In the genomic region with DNA sequence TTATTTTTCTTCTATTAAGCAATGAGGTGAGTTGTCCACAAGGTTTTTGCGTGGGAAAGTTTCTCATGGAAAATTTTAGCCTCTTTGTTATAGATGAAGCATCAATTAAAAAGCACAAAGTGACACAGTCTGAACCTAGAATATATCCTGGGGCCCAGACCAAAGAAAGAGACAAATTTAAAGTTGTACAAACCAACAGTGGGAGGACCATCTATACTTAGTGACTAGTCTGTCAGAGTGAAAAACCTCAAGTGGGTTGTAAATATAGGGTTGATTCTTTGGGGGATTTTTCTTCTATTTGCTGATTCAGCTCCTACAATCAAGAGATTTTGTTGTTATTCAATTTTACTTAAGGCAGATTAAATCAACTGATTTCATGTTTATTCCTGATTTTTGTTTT, we compare ENCODE assay signal across 23 cellular contexts.
"Had no signal": no experiment of that assay in that cellular context is flagged by ENCODE, and none has a peak within 500 bp of the region (broad histone marks: within the 10 kb centered on the region; RNA-seq: fewer than 3 reads in every experiment).

No MANE protein-coding gene starts in this region.

- H3K36me3 Mint-ChIP-seq: activated CD4-positive, alpha-beta memory T cell treated with anti-CD3 and anti-CD28 coated beads for 36 hours; activated naive CD4-positive, alpha-beta T cell treated with anti-CD3 and anti-CD28 coated beads, Interleukin-2, amount 50 U/mL, for 24 hours had no signal

- H3K27me3 Mint-ChIP-seq: activated CD4-positive, alpha-beta memory T cell treated with anti-CD3 and anti-CD28 coated beads for 36 hours; activated CD4-positive, alpha-beta T cell treated with anti-CD3 and anti-CD28 coated beads, Interleukin-2, amount 10 ng/mL, durations not matched to agents 24 days and 14 days had no signal

- ATAC-seq: activated naive CD8-positive, alpha-beta T cell treated with anti-CD3 and anti-CD28 coated beads, Interleukin-2, amount 50 U/mL, for 24 hours; activated T-cell treated with anti-CD3 and anti-CD28 coated beads, Interleukin-2, amount 50 U/mL, for 4 hours; gastroesophageal sphincter; left colon; right cardiac atrium; upper lobe of right lung had no signal

- H3K4me1 ChIP-seq: gastroesophageal sphincter, spleen, suprapubic skin, tibial artery, upper lobe of right lung had no signal

- H3K27me3 ChIP-seq: gastroesophageal sphincter, spleen, suprapubic skin, tibial artery, upper lobe of right lung had no signal

- H3K4me3 Mint-ChIP-seq: activated CD4-positive, alpha-beta memory T cell treated with anti-CD3 and anti-CD28 coated beads for 36 hours; activated CD4-positive, alpha-beta T cell treated with anti-CD3 and anti-CD28 coated beads, Interleukin-2, amount 10 ng/mL, durations not matched to agents 24 days and 14 days; activated naive CD4-positive, alpha-beta T cell treated with anti-CD3 and anti-CD28 coated beads, Interleukin-2, amount 50 U/mL, for 24 hours; activated naive CD8-positive, alpha-beta T cell treated with anti-CD3 and anti-CD28 coated beads, Interleukin-2, amount 50 U/mL, for 24 hours; activated T-cell treated with anti-CD3 and anti-CD28 coated beads, Interleukin-2, amount 50 U/mL, for 4 hours; nephron had no signal

- H3K4me1 Mint-ChIP-seq: activated CD4-positive, alpha-beta T cell treated with anti-CD3 and anti-CD28 coated beads, Interleukin-2, amount 10 ng/mL, durations not matched to agents 24 days and 14 days; activated naive CD4-positive, alpha-beta T cell treated with anti-CD3 and anti-CD28 coated beads, Interleukin-2, amount 50 U/mL, for 24 hours; activated naive CD8-positive, alpha-beta T cell treated with anti-CD3 and anti-CD28 coated beads, Interleukin-2, amount 50 U/mL, for 24 hours; nephron had no signal

- H3K27ac Mint-ChIP-seq: activated CD4-positive, alpha-beta memory T cell treated with anti-CD3 and anti-CD28 coated beads for 36 hours; activated CD4-positive, alpha-beta T cell treated with anti-CD3 and anti-CD28 coated beads, Interleukin-2, amount 10 ng/mL, durations not matched to agents 24 days and 14 days; activated naive CD4-positive, alpha-beta T cell treated with anti-CD3 and anti-CD28 coated beads, Interleukin-2, amount 50 U/mL, for 24 hours; activated naive CD8-positive, alpha-beta T cell treated with anti-CD3 and anti-CD28 coated beads, Interleukin-2, amount 50 U/mL, for 24 hours; activated T-helper 2 cell treated with anti-CD3 and anti-CD28 coated beads, Interferon-gamma antibody, Interleukin-2, Interleukin-4, amounts not matched to agents 10 μg/mL and 5 μg/mL and 100 μg/mL, durations not matched to agents 14 hours and 24 hours and 36 hours; nephron had no signal

- DNase-seq: activated CD4-positive, alpha-beta memory T cell treated with anti-CD3 and anti-CD28 coated beads for 36 hours; activated CD4-positive, alpha-beta T cell treated with anti-CD3 and anti-CD28 coated beads, Interleukin-2, amount 10 ng/mL, durations not matched to agents 24 days and 14 days; activated CD4-positive, CD25-positive, alpha-beta regulatory T cell treated with anti-CD3 and anti-CD28 coated beads, Interleukin-2, amount 50 U/mL, for 72 hours; activated CD8-positive, alpha-beta memory T cell treated with anti-CD3 and anti-CD28 coated beads, Interleukin-2, amount 50 U/mL, for 48 hours; activated naive CD8-positive, alpha-beta T cell treated with anti-CD3 and anti-CD28 coated beads, Interleukin-2, amount 50 U/mL, for 24 hours; activated T-cell treated with anti-CD3 and anti-CD28 coated beads, Interleukin-2, amount 50 U/mL, for 4 hours; amygdala; caudate nucleus; head of caudate nucleus; hippocampal formation; left colon; mammary epithelial cell; posterior cingulate gyrus; right cardiac atrium; spleen; stimulated activated naive CD4-positive, alpha-beta T cell; tibial artery; upper lobe of right lung had no signal

- H3K9me3 ChIP-seq: gastroesophageal sphincter, spleen, suprapubic skin, tibial artery, upper lobe of right lung had no signal

- H3K4me3 ChIP-seq: gastroesophageal sphincter, spleen, suprapubic skin, tibial artery, upper lobe of right lung had no signal

- H3K27ac ChIP-seq: gastroesophageal sphincter, spleen, suprapubic skin, tibial artery, upper lobe of right lung had no signal

- H3K9me3 Mint-ChIP-seq: activated CD4-positive, alpha-beta memory T cell treated with anti-CD3 and anti-CD28 coated beads for 36 hours; activated CD4-positive, alpha-beta T cell treated with anti-CD3 and anti-CD28 coated beads, Interleukin-2, amount 10 ng/mL, durations not matched to agents 24 days and 14 days; activated naive CD4-positive, alpha-beta T cell treated with anti-CD3 and anti-CD28 coated beads, Interleukin-2, amount 50 U/mL, for 24 hours; activated naive CD8-positive, alpha-beta T cell treated with anti-CD3 and anti-CD28 coated beads, Interleukin-2, amount 50 U/mL, for 24 hours; activated T-cell treated with anti-CD3 and anti-CD28 coated beads, Interleukin-2, amount 50 U/mL, for 4 hours; activated T-helper 2 cell treated with anti-CD3 and anti-CD28 coated beads, Interferon-gamma antibody, Interleukin-2, Interleukin-4, amounts not matched to agents 10 μg/mL and 5 μg/mL and 100 μg/mL, durations not matched to agents 14 hours and 24 hours and 36 hours; nephron had no signal

- H3K36me3 ChIP-seq: gastroesophageal sphincter, spleen, suprapubic skin, tibial artery, upper lobe of right lung had no signal
